26 cellular contexts compared by ENCODE assay signal in the genomic region with DNA sequence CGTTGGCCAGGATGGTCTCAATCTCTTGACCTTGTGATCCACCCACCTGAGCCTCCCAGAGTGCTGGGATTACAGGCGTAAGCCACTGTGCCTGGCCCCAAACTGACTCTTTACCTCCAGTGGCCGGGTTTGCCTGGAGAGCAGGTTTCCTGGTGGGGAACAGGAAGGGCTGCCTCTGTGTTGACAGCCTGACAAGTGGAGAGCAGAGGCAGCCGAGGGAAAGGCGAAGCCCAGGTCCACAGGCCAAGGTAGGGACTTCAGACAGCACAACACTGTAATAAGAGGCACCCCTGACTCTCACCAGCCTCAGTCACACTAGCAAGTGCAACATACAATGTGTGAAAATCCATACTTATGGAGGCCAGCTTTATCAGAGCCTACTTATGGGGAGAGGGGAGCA.
"Had no signal": no experiment of that assay in that cellular context is flagged by ENCODE, and none has a peak within 500 bp of the region (broad histone marks: within the 10 kb centered on the region; RNA-seq: fewer than 3 reads in every experiment).

No MANE protein-coding gene starts in this region.

- H3K9me3 ChIP-seq: colonic mucosa, esophagus squamous epithelium, gastrocnemius medialis, heart right ventricle, left ventricle myocardium inferior, lower lobe of right lung, mucosa of descending colon had no signal

- H3K36me3 ChIP-seq: colonic mucosa, esophagus squamous epithelium, gastrocnemius medialis, heart right ventricle, left ventricle myocardium inferior, lower lobe of right lung had no signal

- H3K27ac Mint-ChIP-seq: dendritic cell treated with granulocyte-macrophage colony-stimulating factor and Interleukin-4, amounts not matched to agents 40 ng/mL and 50 ng/mL, for 4 days; effector memory CD8-positive, alpha-beta T cell; endodermal cell; immature natural killer cell; mesothelial cell of epicardium; naive B cell had no signal

- H3K27me3 ChIP-seq: colonic mucosa, gastrocnemius medialis had no signal

- H3K4me3 ChIP-seq: colonic mucosa, esophagus squamous epithelium, gastrocnemius medialis, heart right ventricle, left ventricle myocardium inferior, lower lobe of right lung, mucosa of descending colon had no signal

- DNase-seq: colonic mucosa; cortex of kidney; effector CD8-positive, alpha-beta T cell; effector memory CD8-positive, alpha-beta T cell; endodermal cell; esophagus squamous epithelium; foreskin fibroblast; foreskin melanocyte; gastrocnemius medialis; glutamatergic neuron; heart right ventricle; hippocampal formation; immature natural killer cell; islet precursor cell; kidney; kidney glomerular epithelial cell; left colon; left ventricle myocardium inferior; lower lobe of right lung; mesenchymal stem cell; mucosa of descending colon; naive B cell had no signal

- H3K4me1 ChIP-seq: colonic mucosa, esophagus squamous epithelium, gastrocnemius medialis, heart right ventricle, left ventricle myocardium inferior, lower lobe of right lung had no signal

- ATAC-seq: effector memory CD8-positive, alpha-beta T cell; gastrocnemius medialis; heart right ventricle; left colon; left lobe of liver; lower lobe of right lung; mucosa of descending colon had no signal

- H3K4me3 Mint-ChIP-seq: dendritic cell treated with granulocyte-macrophage colony-stimulating factor and Interleukin-4, amounts not matched to agents 40 ng/mL and 50 ng/mL, for 4 days; effector memory CD8-positive, alpha-beta T cell; endodermal cell; immature natural killer cell; mesothelial cell of epicardium; naive B cell had no signal

- H3K4me1 Mint-ChIP-seq: immature natural killer cell had no signal

- H3K9me3 Mint-ChIP-seq: dendritic cell treated with granulocyte-macrophage colony-stimulating factor and Interleukin-4, amounts not matched to agents 40 ng/mL and 50 ng/mL, for 4 days; effector memory CD8-positive, alpha-beta T cell; endodermal cell; immature natural killer cell; mesothelial cell of epicardium; naive B cell had no signal

- H3K27ac ChIP-seq: colonic mucosa, epithelial cell of prostate, esophagus squamous epithelium, gastrocnemius medialis, heart right ventricle, left ventricle myocardium inferior, lower lobe of right lung had no signal

- H3K36me3 Mint-ChIP-seq: immature natural killer cell, mesothelial cell of epicardium, naive B cell had no signal
